ENCODE assay signal across 1 cellular context in genomic region chr2:169824373-169825333, GRCh38.
TF ChIP-seq lines count a peak whose summit lies in the region.

METTL5 (minus strand) TSS chr2:169824905; CDS start chr2:169824597, 308 bp downstream.

TF ChIP-seq in K562, 482 proteins besides CTCF, POLR2A, EP300 and RAD21 (continued from another document and continues in another):
- TF ChIP-seq CBX8 (IDR thresholded peaks at IDR 0.05; ENCODE audit: borderline replicate concordance, extremely low read depth, low read depth, low read length, poor library complexity, severe bottlenecking) (no peak), ARNT (IDR thresholded peaks at IDR 0.05) (0 out of 4 replicates have a peak, but pooled peaks of 1 of the 2 experiments have one; percentile 22), ZSCAN32 (CRISPR knock-in tag; IDR thresholded peaks at IDR 0.05) (0 out of 2 replicates have a peak, but pooled peaks have one; percentile 45), CC2D1A (IDR thresholded peaks at IDR 0.05) (peak; percentile 80), CBFA2T3 (IDR thresholded peaks at IDR 0.05) (peak; percentile 25; the same call in 1 of the 2 replicates), ATF3 (IDR thresholded peaks at IDR 0.05) (no peak), ATF3 (CRISPR knock-in tag; conservative IDR thresholded peaks at IDR 0.05) (no peak), SAP30 (IDR thresholded peaks at IDR 0.05; ENCODE audit: borderline replicate concordance, insufficient read depth, low read depth, low read length, poor library complexity, severe bottlenecking) (peak; percentile 77), ZNF212 (CRISPR knock-in tag; IDR thresholded peaks at IDR 0.05) (no peak; the same call in 1 of the 2 replicates), RBM15 (IDR thresholded peaks at IDR 0.05; ENCODE audit: insufficient read depth, low read length) (no peak), ZNF696 (CRISPR knock-in tag; conservative IDR thresholded peaks at IDR 0.05) (no peak), ATF6 (CRISPR knock-in tag; IDR thresholded peaks at IDR 0.05) (peak; percentile 19), ZNF282 (CRISPR knock-in tag; IDR thresholded peaks at IDR 0.05) (peak; percentile 98), MGA (IDR thresholded peaks at IDR 0.05) (peak; percentile 96), ZNF124 (CRISPR knock-in tag; IDR thresholded peaks at IDR 0.05) (0 out of 2 replicates have a peak, but pooled peaks have one; percentile 44), STAG1 (CRISPR knock-in tag; IDR thresholded peaks at IDR 0.05; ENCODE audit: borderline replicate concordance) (peak; percentile 98), NFIC (IDR thresholded peaks at IDR 0.05) (no peak), ZNF589 (CRISPR knock-in tag; IDR thresholded peaks at IDR 0.05; ENCODE audit: low read depth) (no peak), ETS1 (conservative IDR thresholded peaks at IDR 0.05; ENCODE audit: control insufficient read depth, low read depth, low read length) (peak; percentile 84; the same call in 1 of the 2 replicates), TCF3 (CRISPR knock-in tag; IDR thresholded peaks at IDR 0.05) (peak; percentile 43; the same call in 1 of the 2 replicates), REST (CRISPR knock-in tag; IDR thresholded peaks at IDR 0.05; ENCODE audit: low read depth) (peak; percentile 88), HDAC8 (tag; IDR thresholded peaks at IDR 0.05) (peak; percentile 32; the same call in 1 of the 2 replicates), DEAF1 (CRISPR knock-in tag; IDR thresholded peaks at IDR 0.05) (peak; percentile 99), CBX5 (IDR thresholded peaks at IDR 0.05; ENCODE audit: borderline replicate concordance, low read depth) (peak; percentile 81; the same call in 1 of the 2 replicates), TRIM28 (IDR thresholded peaks at IDR 0.05) (peak; percentile 20; the same call in 1 of the 2 replicates), HBP1 (CRISPR knock-in tag; IDR thresholded peaks at IDR 0.05) (0 out of 2 replicates have a peak, but pooled peaks have one; percentile 29)
